1 cellular context compared by ENCODE assay signal in genomic region chr12:26857465-26858176, GRCh38.
TF ChIP-seq lines count a peak whose summit lies in the region.

No MANE protein-coding gene starts in this region.

TF ChIP-seq in GM23338, 12 proteins besides CTCF, POLR2A, EP300 and RAD21 (continued from another document):
- TF ChIP-seq ZNF462 (CRISPR knock-in tag; IDR thresholded peaks at IDR 0.05), result no peak
- TF ChIP-seq ZNF114 (CRISPR knock-in tag; IDR thresholded peaks at IDR 0.05), result no peak
